ENCODE assay signal across 8 cellular contexts in genomic region chr20:1119524-1119923, GRCh38. TPM values are rescaled to one million over a fixed set of nuclear protein-coding genes. Genes with fewer than 3 reads are reported as not detected.
A peak's percentile ranks its signal among the peaks of the same experiment; 100 is the strongest.
DNase-seq lines count a peak whose midpoint lies in the region; ATAC-seq, FAIRE-seq and TF ChIP-seq lines count a peak whose summit lies in the region.

No MANE protein-coding gene starts in this region.

- peaks cover 35% of the 10 kb centered on the region for H3K36me3 Mint-ChIP-seq in activated T-cell treated with anti-CD3 and anti-CD28 coated beads, Interleukin-2, amount 50 U/mL, for 4 hours (ENCODE audit: insufficient read depth)

- H3K4me1 ChIP-seq in GM12878 (ENCODE audit: control insufficient read depth, insufficient read depth, low read length): peaks cover 18% of the 10 kb centered on the region
- peaks cover 20 to 28% of the 10 kb centered on the region in 2 donors for H3K4me1 ChIP-seq in lung (ENCODE audit: control insufficient read depth in 2 of 2, insufficient read depth in 2 of 2, low read length in 2 of 2)
- H3K4me1 ChIP-seq in tibial nerve: peaks cover 0 to 64% (median 48%) of the 10 kb centered on the region in 4 donors

- H3K36me3 ChIP-seq in GM12878 (ENCODE audit: control insufficient read depth in 2 of 2, insufficient read depth in 2 of 2, low read length in 1 of 2): peaks cover 0 to 7% of the 10 kb centered on the region in 2 experiments; a peak in 2 of 4 replicates
- H3K36me3 ChIP-seq in lung (ENCODE audit: control insufficient read depth in 2 of 2, insufficient read depth in 2 of 2, low read length in 2 of 2): no peaks in the 10 kb centered on the region
- H3K36me3 ChIP-seq in tibial nerve: no peaks in the 10 kb centered on the region

- H3K9me3 Mint-ChIP-seq in activated T-cell treated with anti-CD3 and anti-CD28 coated beads, Interleukin-2, amount 50 U/mL, for 4 hours: no peaks in the 10 kb centered on the region

- H3K79me2 ChIP-seq in GM12878 (ENCODE audit: control insufficient read depth, insufficient read depth, low read length): peaks cover 61% of the 10 kb centered on the region

- no peaks in the 10 kb centered on the region for H3K27me3 ChIP-seq in GM12878 (replicated peaks in 1 of 2; ENCODE audit: control insufficient read depth in 2 of 2, insufficient read depth in 2 of 2, low read length in 1 of 2)
- H3K27me3 ChIP-seq in lung (ENCODE audit: control insufficient read depth, insufficient read depth): no peaks in the 10 kb centered on the region
- H3K27me3 ChIP-seq in tibial nerve: no peaks in the 10 kb centered on the region

- in situ Hi-C loops in GM12878 (cut with MboI): loop anchor here (5.0 kb wide), 1 partner anchor 287 kb away; the partner anchor contains the start of gene FAM110A

- H3K4me3 ChIP-seq in GM12878: peak overlapping the region; percentile 97
- peak overlapping the region; percentile 76 for H3K4me3 ChIP-seq in lung
- H3K4me3 ChIP-seq in tibial nerve: peak overlapping the region; percentile 93 to 98 (median 94)

- CTCF ChIA-PET in GM12878 (lab: Yijun Ruan, JAX): interaction anchor here (0.8 kb wide), 1 partner anchor 33 kb away, joined by 3 read pairs; no protein-coding TSS in a partner anchor

- RAD21 ChIA-PET in GM12878 (lab: Charles Lee; ENCODE audit: unreplicated experiment): no interaction called here

- 0% methylated on average over 3 of the region's 3 CpGs for WGBS in GM12878 (ENCODE audit: insufficient coverage, insufficient replicate concordance, low lambda C conversion rate, missing lambda C conversion rate)
- WGBS in lung, 2 donors: 15 to 34% methylated on average over 3 of the region's 3 CpGs
- WGBS in tibial nerve, 2 donors: 9 to 22% methylated on average over 3 of the region's 3 CpGs

- TF ChIP-seq EP300 in GM12878 (IDR thresholded peaks at IDR 0.05; ENCODE audit: borderline replicate concordance in 1 of 2, control insufficient read depth in 1 of 2, low read depth in 2 of 2, low read length in 2 of 2) (no peak), tibial nerve (IDR thresholded peaks at IDR 0.05) (no peak)

- SMC1A ChIA-PET in GM12878 (lab: Charles Lee; ENCODE audit: uncharacterized antibody, unreplicated experiment): no interaction called here

- H2AFZ ChIP-seq in GM12878 (ENCODE audit: control insufficient read depth, low read depth, low read length): no peak overlapping the region

- TF ChIP-seq POLR2A in GM12878 (IDR thresholded peaks at IDR 0.05; ENCODE audit: low read depth, low read length): no peak
- no peak for TF ChIP-seq POLR2A in tibial nerve (IDR thresholded peaks at IDR 0.05)

- ATAC-seq in activated T-cell treated with anti-CD3 and anti-CD28 coated beads, Interleukin-2, amount 50 U/mL, for 4 hours: no peak
- ATAC-seq in GM12878 (no peak), lung (ENCODE audit: insufficient read depth, low FRiP score) (no peak), HG02623 (IDR thresholded peaks at IDR 0.05; ENCODE audit: unreplicated experiment) (no peak)

- no peak for FAIRE-seq in GM12878 (lab: Jason Lieb, UNC)

- H3K9ac ChIP-seq in GM12878 (ENCODE audit: control insufficient read depth, insufficient read depth, low read length): peak overlapping the region; percentile 78

- H3K27ac ChIP-seq in GM12878 (ENCODE audit: control insufficient read depth, insufficient read depth): peak overlapping the region; percentile 64; the same call in 1 of the 2 replicates
- peak overlapping the region in 1 of 2 donors; percentile 57 for H3K27ac ChIP-seq in lung (ENCODE audit: low read depth in 1 of 2, low read length in 1 of 2)
- peak overlapping the region; percentile 34 to 90 (median 82) for H3K27ac ChIP-seq in tibial nerve

- POLR2A ChIA-PET in GM12878 (lab: Charles Lee): interaction anchor here (0.5 to 1.3 kb wide), 3 partner anchors 24 to 937 kb away, joined by 3 read pairs; no protein-coding TSS in a partner anchor

- no peak for DNase-seq in activated T-cell treated with anti-CD3 and anti-CD28 coated beads, Interleukin-2, amount 50 U/mL, for 4 hours
- no peak for DNase-seq in activated T-cell treated with anti-CD3 and anti-CD28 coated beads, Interleukin-2, amount 50 U/mL, for 1 hour
- DNase-seq in GM12878 (ENCODE audit: low read depth, low spot score) (no peak), lung (ENCODE audit: low spot score) (no peak), tibial nerve (ENCODE audit: low spot score in 2 of 2) (no peak), DMS 273 treated with DMSO at 0.1 percent for 48 hours (lab: John Stamatoyannopoulos, UW) (no peak)
- no peak for DNase-seq in stimulated activated CD4-positive, alpha-beta T cell treated with anti-CD3 and anti-CD28 coated beads, Interleukin-4, amount 100 ng/mL, for 24 hours

- peak overlapping the region; percentile 97 for H3K4me2 ChIP-seq in GM12878 (ENCODE audit: control insufficient read depth, insufficient read depth)

- BruUV-seq in GM12878 (replicated peaks; lab: Mats Ljungman, UMichigan): no TSS peak

- peaks cover 57% of the 10 kb centered on the region for H3K4me1 Mint-ChIP-seq in activated T-cell treated with anti-CD3 and anti-CD28 coated beads, Interleukin-2, amount 50 U/mL, for 4 hours (ENCODE audit: low read depth)

- H4K20me1 ChIP-seq in GM12878 (ENCODE audit: control insufficient read depth, insufficient read depth): no peaks in the 10 kb centered on the region

- TF ChIP-seq CTCF in GM12878 (IDR thresholded peaks at IDR 0.05 in 2 of 3, conservative IDR thresholded peaks at IDR 0.05 in 1 of 3; ENCODE audit: control insufficient read depth in 2 of 3, extremely low read depth in 1 of 3, insufficient read depth in 1 of 3, low read depth in 3 of 3, low read length in 3 of 3): no peak
- TF ChIP-seq CTCF in lung (IDR thresholded peaks at IDR 0.05; ENCODE audit: control extremely low read depth, extremely low read depth): no peak
- TF ChIP-seq CTCF in tibial nerve (IDR thresholded peaks at IDR 0.05): no peak

- H3K4me3 Mint-ChIP-seq in activated T-cell treated with anti-CD3 and anti-CD28 coated beads, Interleukin-2, amount 50 U/mL, for 4 hours: peak overlapping the region; percentile 95

- no peak for TF ChIP-seq RAD21 in GM12878 (IDR thresholded peaks at IDR 0.05; ENCODE audit: insufficient read depth, low read depth, low read length)

- H3K9me3 ChIP-seq in GM12878 (replicated peaks; ENCODE audit: control insufficient read depth, insufficient read depth, low read length) (no peaks in the 10 kb centered on the region), lung (ENCODE audit: control insufficient read depth in 2 of 2, insufficient read depth in 1 of 2, low read length in 1 of 2) (no peaks in the 10 kb centered on the region), tibial nerve (no peaks in the 10 kb centered on the region)

- no peaks in the 10 kb centered on the region for H3K27me3 Mint-ChIP-seq in activated T-cell treated with anti-CD3 and anti-CD28 coated beads, Interleukin-2, amount 50 U/mL, for 4 hours (ENCODE audit: low read depth)

- intact Hi-C loops in GM12878 (cut with micrococcal nuclease; ENCODE audit: unreplicated experiment): loop anchor here (5.0 kb wide), 1 partner anchor 273 kb away; the partner anchor contains the start of gene FKBP1A

TF ChIP-seq in GM12878, 131 proteins besides CTCF, POLR2A, EP300 and RAD21 (continues in another document):
- TF ChIP-seq SUPT20H (IDR thresholded peaks at IDR 0.05; ENCODE audit: borderline replicate concordance, control insufficient read depth, low read depth, low read length): no peak
- no peak for TF ChIP-seq YY1 (IDR thresholded peaks at IDR 0.05; ENCODE audit: low read depth, low read length)
- TF ChIP-seq HDAC2 (IDR thresholded peaks at IDR 0.05): no peak
- no peak for TF ChIP-seq EZH2 (IDR thresholded peaks at IDR 0.05; ENCODE audit: borderline replicate concordance, control insufficient read depth, low read depth, low read length)
- no peak for TF ChIP-seq NKRF (conservative IDR thresholded peaks at IDR 0.05)

RNA-seq across cellular contexts. Expression of gene PSMF1, which starts 1.1 kb away (rescaled TPM):
- total RNA-seq in activated T-cell treated with anti-CD3 and anti-CD28 coated beads, Interleukin-2, amount 50 U/mL, for 4 hours: 100 to 1,000 TPM; 224 to 272 (median 230) TPM
- total RNA-seq in GM12878 (2013; cell fraction: nucleolus; rRNA removed): 68.6 and 72.2 TPM in 2 replicates
- total RNA-seq in GM12878 (2014; rRNA removed) (30.2 and 32.9 TPM in 2 replicates), GM12878 (2014; rRNA removed; fragmentation: Illumina TruSeq; extraction: Trizol) (35.2 and 35.8 TPM in 2 replicates), GM12878 (2021) (156 and 167 TPM in 2 replicates), lung (100 to 1,000 TPM in 1 of 2 donors, 10 to 100 TPM in 1; 47.9 to 161 TPM), tibial nerve (100 to 1,000 TPM in 2 of 4 donors, 10 to 100 TPM in 2; 70.2 to 140 (median 112) TPM)
- 60.4 TPM for polyA plus RNA-seq in GM12878 (2011; ENCODE audit: low read depth)
- polyA plus RNA-seq in GM12878 (2011; rRNA removed) (29.3 and 45.9 TPM in 2 replicates), GM12878 (2014; fragmentation: Illumina TruSeq; extraction: Trizol) (68.1 and 171 TPM in 2 replicates), GM12878 (2014; fragmentation: Nextera tagmentation; extraction: Ambion mirVana) (10 to 100 TPM; 14.2 to 14.4 TPM), GM12878 (2014; rRNA removed) (27.3 and 35.1 TPM in 2 replicates), GM12878 (2016; fragmentation: Nextera tagmentation; extraction: Ambion mirVana) (100 to 1,000 TPM; 159 to 173 TPM), lung (10 to 100 TPM; 37.5 to 88.5 TPM)
- 46.6 and 163 TPM in 2 replicates for polyA plus RNA-seq in GM12878 (2011; cell fraction: cytosol; rRNA removed)
- polyA plus RNA-seq in GM12878 (2011; cell fraction: nucleus; rRNA removed): 76.8 and 77.5 TPM in 2 replicates
- 96.7 and 104 TPM in 2 replicates for polyA plus RNA-seq in GM12878 (2012)
- polyA minus RNA-seq in GM12878 (2011; rRNA and poly(A)+ RNA removed): 45.8 and 52.1 TPM in 2 replicates
- 21.9 and 37.1 TPM in 2 replicates for polyA minus RNA-seq in GM12878 (2011; cell fraction: cytosol; rRNA and poly(A)+ RNA removed)
- 18.9 and 34.3 TPM in 2 replicates for polyA minus RNA-seq in GM12878 (2011; cell fraction: nucleus; rRNA and poly(A)+ RNA removed)
